ENCODE assay signal across 24 cellular contexts in the genomic region with DNA sequence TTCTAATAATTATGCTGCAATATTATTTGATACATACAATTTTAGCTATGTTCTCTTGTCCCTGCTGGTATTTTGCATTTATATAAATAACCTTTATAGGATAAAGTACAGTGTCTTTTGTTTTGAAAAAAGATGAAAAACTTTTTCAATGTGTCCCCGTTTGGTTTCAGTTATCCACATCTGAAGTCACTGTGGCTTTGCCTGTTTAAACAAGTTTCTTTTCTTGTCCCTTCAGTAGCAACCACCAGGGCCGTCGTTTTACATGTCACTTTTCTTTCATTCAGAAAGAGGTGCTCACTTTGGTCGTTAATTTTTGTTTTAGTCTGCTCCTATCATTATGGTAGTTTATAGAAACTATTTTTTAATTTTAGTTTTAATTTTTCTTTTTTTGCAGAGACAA. TPM values are rescaled to one million over a fixed set of nuclear protein-coding genes. Genes with fewer than 3 reads are reported as not detected.
DNase-seq lines count a peak whose midpoint lies in the region; ATAC-seq and TF ChIP-seq lines count a peak whose summit lies in the region.
"Had no signal": no experiment of that assay in that cellular context is flagged by ENCODE, and none has a peak within 500 bp of the region (broad histone marks: within the 10 kb centered on the region; RNA-seq: fewer than 3 reads in every experiment).

No MANE protein-coding gene starts in this region.

- no peak for ATAC-seq in activated naive CD4-positive, alpha-beta T cell treated with anti-CD3 and anti-CD28 coated beads, Interleukin-2, amount 50 U/mL, for 72 hours
- ATAC-seq in CD8-positive, alpha-beta T cell = peak; percentile 42
- peak; percentile 36 for ATAC-seq in T-helper 17 cell
- peak; percentile 44 for ATAC-seq in naive thymus-derived CD4-positive, alpha-beta T cell
- ATAC-seq in HG02642 (IDR thresholded peaks at IDR 0.05; ENCODE audit: poor library complexity, unreplicated experiment) = no peak
- ATAC-seq: GM12878, K562 had no signal

- peaks cover 20% of the 10 kb centered on the region for H3K4me1 ChIP-seq in CD8-positive, alpha-beta T cell (ENCODE audit: insufficient read depth, low read length)
- peaks cover 6 to 14% of the 10 kb centered on the region in 2 donors for H3K4me1 ChIP-seq in naive thymus-derived CD4-positive, alpha-beta T cell (ENCODE audit: control insufficient read depth in 2 of 2, insufficient read depth in 2 of 2, low read length in 2 of 2)
- H3K4me1 ChIP-seq: BE2C had no signal

- POLR2A ChIA-PET in CD8-positive, alpha-beta T cell (lab: Charles Lee) = no interaction called here
- POLR2A ChIA-PET in naive thymus-derived CD4-positive, alpha-beta T cell (lab: Charles Lee) = no interaction called here

- H3K4me1 Mint-ChIP-seq in activated naive CD4-positive, alpha-beta T cell treated with anti-CD3 and anti-CD28 coated beads for 36 hours (ENCODE audit: low read depth) = peaks cover 29% of the 10 kb centered on the region
- peaks cover 41% of the 10 kb centered on the region for H3K4me1 Mint-ChIP-seq in CD8-positive, alpha-beta T cell (ENCODE audit: low read depth)
- H3K4me1 Mint-ChIP-seq in T-helper 17 cell = peaks cover 29% of the 10 kb centered on the region
- peaks cover 22 to 59% (median 44%) of the 10 kb centered on the region in 7 donors for H3K4me1 Mint-ChIP-seq in naive thymus-derived CD4-positive, alpha-beta T cell

- H3K27me3 Mint-ChIP-seq in activated naive CD4-positive, alpha-beta T cell treated with anti-CD3 and anti-CD28 coated beads for 36 hours (ENCODE audit: low read depth) = no peaks in the 10 kb centered on the region
- H3K27me3 Mint-ChIP-seq in CD8-positive, alpha-beta T cell (ENCODE audit: low read depth) = no peaks in the 10 kb centered on the region
- H3K27me3 Mint-ChIP-seq in T-helper 17 cell = no peaks in the 10 kb centered on the region
- no peaks in the 10 kb centered on the region for H3K27me3 Mint-ChIP-seq in naive thymus-derived CD4-positive, alpha-beta T cell
- H3K27me3 Mint-ChIP-seq: CD4-positive, CD25-positive, alpha-beta regulatory T cell had no signal

- CTCF ChIA-PET in activated naive CD4-positive, alpha-beta T cell treated with anti-CD3 and anti-CD28 coated beads for 36 hours (lab: Charles Lee) = no interaction called here
- CTCF ChIA-PET in CD8-positive, alpha-beta T cell (lab: Charles Lee) = interaction anchor here (1.6 kb wide), 1 partner anchor 12 kb away, joined by 5 read pairs; no protein-coding TSS in a partner anchor
- CTCF ChIA-PET in naive thymus-derived CD4-positive, alpha-beta T cell (lab: Charles Lee) = no interaction called here

- peak; percentile 15 for DNase-seq in activated naive CD4-positive, alpha-beta T cell treated with anti-CD3 and anti-CD28 coated beads for 36 hours
- DNase-seq in activated naive CD4-positive, alpha-beta T cell treated with anti-CD3 and anti-CD28 coated beads, Interleukin-2, amount 50 U/mL, for 72 hours (ENCODE audit: low spot score in 2 of 2) = no peak
- DNase-seq in CD8-positive, alpha-beta T cell = peak in 1 of 7 experiments; percentile 18
- DNase-seq in T-helper 17 cell (no peak), pons (ENCODE audit: low spot score) (no peak)
- peak in 5 of 9 donors; percentile 5 to 31 (median 20) for DNase-seq in naive thymus-derived CD4-positive, alpha-beta T cell
- DNase-seq: BE2C; CD4-positive, CD25-positive, alpha-beta regulatory T cell; COR-L47; DMS79; GM23248; H9; HFFc6; NCI-H1092 treated with DMSO at 0.1 percent for 48 hours; NCI-H146; NCI-H2029; NCI-H2227 treated with DMSO at 0.1 percent for 48 hours; NCI-H510A; SHP77 treated with DMSO at 0.1 percent for 48 hours had no signal

- no peak overlapping the region for H3K27ac ChIP-seq in CD8-positive, alpha-beta T cell (ENCODE audit: low read depth, low read length)
- H3K27ac ChIP-seq in naive thymus-derived CD4-positive, alpha-beta T cell (ENCODE audit: low read depth, low read length) = no peak overlapping the region
- H3K27ac ChIP-seq: GM23248, RWPE1, SK-N-MC had no signal

- no peak overlapping the region for H3K27ac Mint-ChIP-seq in activated naive CD4-positive, alpha-beta T cell treated with anti-CD3 and anti-CD28 coated beads for 36 hours
- no peak overlapping the region for H3K27ac Mint-ChIP-seq in activated naive CD4-positive, alpha-beta T cell treated with anti-CD3 and anti-CD28 coated beads, Interleukin-2, amount 50 U/mL, for 72 hours
- H3K27ac Mint-ChIP-seq in CD8-positive, alpha-beta T cell = no peak overlapping the region
- peak overlapping the region; percentile 43 for H3K27ac Mint-ChIP-seq in T-helper 17 cell
- H3K27ac Mint-ChIP-seq in naive thymus-derived CD4-positive, alpha-beta T cell = peak overlapping the region in 2 of 9 donors; percentile 42 to 67
- H3K27ac Mint-ChIP-seq: H9, HFFc6 had no signal

- H3K4me3 Mint-ChIP-seq in activated naive CD4-positive, alpha-beta T cell treated with anti-CD3 and anti-CD28 coated beads for 36 hours = no peak overlapping the region
- H3K4me3 Mint-ChIP-seq in CD8-positive, alpha-beta T cell = no peak overlapping the region
- no peak overlapping the region for H3K4me3 Mint-ChIP-seq in T-helper 17 cell
- peak overlapping the region in 4 of 10 donors; percentile 3 to 47 (median 8) for H3K4me3 Mint-ChIP-seq in naive thymus-derived CD4-positive, alpha-beta T cell
- H3K4me3 Mint-ChIP-seq: CD4-positive, CD25-positive, alpha-beta regulatory T cell; H9; HFFc6 had no signal

- no peaks in the 10 kb centered on the region for H3K36me3 ChIP-seq in CD8-positive, alpha-beta T cell (ENCODE audit: insufficient read depth, low read length)
- no peaks in the 10 kb centered on the region for H3K36me3 ChIP-seq in naive thymus-derived CD4-positive, alpha-beta T cell (ENCODE audit: control insufficient read depth in 2 of 3, insufficient read depth in 3 of 3, low read length in 3 of 3)
- H3K36me3 ChIP-seq: BE2C had no signal

- H3K9me3 Mint-ChIP-seq in activated naive CD4-positive, alpha-beta T cell treated with anti-CD3 and anti-CD28 coated beads for 36 hours = no peaks in the 10 kb centered on the region
- H3K9me3 Mint-ChIP-seq in activated naive CD4-positive, alpha-beta T cell treated with anti-CD3 and anti-CD28 coated beads, Interleukin-2, amount 50 U/mL, for 72 hours = peaks cover 0 to 11% of the 10 kb centered on the region in 2 donors
- H3K9me3 Mint-ChIP-seq in CD8-positive, alpha-beta T cell = no peaks in the 10 kb centered on the region
- H3K9me3 Mint-ChIP-seq in naive thymus-derived CD4-positive, alpha-beta T cell = peaks cover 0 to 14% (median 0%) of the 10 kb centered on the region in 11 donors

- no peak overlapping the region for H3K4me3 ChIP-seq in CD8-positive, alpha-beta T cell (ENCODE audit: low read depth, low read length)
- no peak overlapping the region for H3K4me3 ChIP-seq in naive thymus-derived CD4-positive, alpha-beta T cell (ENCODE audit: low read length)
- H3K4me3 ChIP-seq: GM12878, GM23248, K562, SK-N-MC had no signal

- no peaks in the 10 kb centered on the region for H3K27me3 ChIP-seq in CD8-positive, alpha-beta T cell (ENCODE audit: insufficient read depth, low read length)
- no peaks in the 10 kb centered on the region for H3K27me3 ChIP-seq in naive thymus-derived CD4-positive, alpha-beta T cell (ENCODE audit: control insufficient read depth in 2 of 2, insufficient read depth in 2 of 2, low read length in 2 of 2)
- H3K27me3 ChIP-seq: BE2C had no signal

- intact Hi-C loops in activated naive CD4-positive, alpha-beta T cell treated with anti-CD3 and anti-CD28 coated beads for 36 hours (cut with micrococcal nuclease) = no loop called here
- intact Hi-C loops in CD8-positive, alpha-beta T cell (cut with DNase I, micrococcal nuclease) = loop anchor here in 1 of 2 experiments (10.0 kb wide), 1 partner anchor 46 kb away; a partner anchor contains a TSS
- intact Hi-C loops in naive thymus-derived CD4-positive, alpha-beta T cell (cut with micrococcal nuclease) = no loop called here

- no peaks in the 10 kb centered on the region for H3K36me3 Mint-ChIP-seq in activated naive CD4-positive, alpha-beta T cell treated with anti-CD3 and anti-CD28 coated beads for 36 hours (ENCODE audit: low read depth)
- peaks cover 0 to 27% of the 10 kb centered on the region in 2 donors for H3K36me3 Mint-ChIP-seq in activated naive CD4-positive, alpha-beta T cell treated with anti-CD3 and anti-CD28 coated beads, Interleukin-2, amount 50 U/mL, for 72 hours
- H3K36me3 Mint-ChIP-seq in CD8-positive, alpha-beta T cell = no peaks in the 10 kb centered on the region
- H3K36me3 Mint-ChIP-seq in T-helper 17 cell (ENCODE audit: low read depth) = no peaks in the 10 kb centered on the region
- peaks cover 4 to 22% (median 5%) of the 10 kb centered on the region in 5 donors for H3K36me3 Mint-ChIP-seq in naive thymus-derived CD4-positive, alpha-beta T cell

- TF ChIP-seq CTCF in CD8-positive, alpha-beta T cell (IDR thresholded peaks at IDR 0.05) = no peak

- no peaks in the 10 kb centered on the region for H3K9me3 ChIP-seq in CD8-positive, alpha-beta T cell (ENCODE audit: low read length)
- no peaks in the 10 kb centered on the region for H3K9me3 ChIP-seq in T-helper 17 cell (ENCODE audit: control insufficient read depth, low read length, poor library complexity, severe bottlenecking)
- H3K9me3 ChIP-seq in naive thymus-derived CD4-positive, alpha-beta T cell (ENCODE audit: control insufficient read depth in 2 of 3, low read length in 3 of 3) = no peaks in the 10 kb centered on the region
- H3K9me3 ChIP-seq: BE2C had no signal

RNA-seq across cellular contexts. Expression of a gene that starts 41.4 kb away (rescaled TPM):
- total RNA-seq in activated naive CD4-positive, alpha-beta T cell treated with anti-CD3 and anti-CD28 coated beads for 36 hours = 10 to 100 TPM; 16.6 TPM
- 10 to 100 TPM; 24.0 to 26.8 TPM for total RNA-seq in activated naive CD4-positive, alpha-beta T cell treated with anti-CD3 and anti-CD28 coated beads, Interleukin-2, amount 50 U/mL, for 72 hours
- total RNA-seq in CD8-positive, alpha-beta T cell = 10 to 100 TPM; 60.7 to 65.1 TPM
- 100 to 1,000 TPM; 112 to 120 TPM for total RNA-seq in T-helper 17 cell
- total RNA-seq in naive thymus-derived CD4-positive, alpha-beta T cell = 10 to 100 TPM; 51.9 to 97.4 (median 74.3) TPM
- 10 to 100 TPM; 38.4 to 40.4 TPM for polyA plus RNA-seq in naive thymus-derived CD4-positive, alpha-beta T cell

Comparison
In these comparisons a context has a peak if more than half of its experiments do, and no peak if none do; other contexts are left out.
1. DNase-seq: peak in activated naive CD4-positive, alpha-beta T cell treated with anti-CD3 and anti-CD28 coated beads for 36 hours (single experiment) and naive thymus-derived CD4-positive, alpha-beta T cell (5 of 9); none in activated naive CD4-positive, alpha-beta T cell treated with anti-CD3 and anti-CD28 coated beads, Interleukin-2, amount 50 U/mL, for 72 hours (0 of 2), T-helper 17 cell (0 of 3) and pons (single experiment).
2. ATAC-seq: peak in CD8-positive, alpha-beta T cell (single experiment), T-helper 17 cell (single experiment) and naive thymus-derived CD4-positive, alpha-beta T cell (single experiment); none in activated naive CD4-positive, alpha-beta T cell treated with anti-CD3 and anti-CD28 coated beads, Interleukin-2, amount 50 U/mL, for 72 hours (0 of 2) and HG02642 (single experiment).